In genomic region chr10:47482367-47482766, GRCh38 we compare ENCODE assay signal across 12 cellular contexts. TPM values are rescaled to one million over a fixed set of nuclear protein-coding genes. Genes with fewer than 3 reads are reported as not detected.
"Had no signal": no experiment of that assay in that cellular context is flagged by ENCODE, and none has a peak within 500 bp of the region (broad histone marks: within the 10 kb centered on the region; RNA-seq: fewer than 3 reads in every experiment).

No MANE protein-coding gene starts in this region.

RNA-seq across cellular contexts. Expression of gene ANXA8, which starts 1.5 kb away (rescaled TPM):
- total RNA-seq: activated CD4-positive, alpha-beta T cell treated with anti-CD3 and anti-CD28 coated beads, Interleukin-2, amount 10 ng/mL, durations not matched to agents 24 days and 14 days; activated CD8-positive, alpha-beta memory T cell treated with anti-CD3 and anti-CD28 coated beads for 36 hours; activated CD8-positive, alpha-beta T cell treated with anti-CD3 and anti-CD28 coated beads for 36 hours; activated naive CD8-positive, alpha-beta T cell treated with anti-CD3 and anti-CD28 coated beads for 36 hours; activated T-cell treated with anti-CD3 and anti-CD28 coated beads, Interleukin-2, amount 50 U/mL, for 72 hours; activated T-helper 17 cell treated with anti-CD3 and anti-CD28 coated beads, Interleukin-2, amount 50 U/mL, for 72 hours; ascending aorta; Peyer's patch had no signal
- polyA plus RNA-seq: IgD-negative memory B cell had no signal

RNA-seq across cellular contexts. Expression of gene FAM25G, which starts 9.1 kb away (rescaled TPM):
- total RNA-seq: activated CD4-positive, alpha-beta T cell treated with anti-CD3 and anti-CD28 coated beads, Interleukin-2, amount 10 ng/mL, durations not matched to agents 24 days and 14 days; activated CD8-positive, alpha-beta memory T cell treated with anti-CD3 and anti-CD28 coated beads for 36 hours; activated CD8-positive, alpha-beta T cell treated with anti-CD3 and anti-CD28 coated beads for 36 hours; activated naive CD8-positive, alpha-beta T cell treated with anti-CD3 and anti-CD28 coated beads for 36 hours; activated T-cell treated with anti-CD3 and anti-CD28 coated beads, Interleukin-2, amount 50 U/mL, for 72 hours; activated T-helper 17 cell treated with anti-CD3 and anti-CD28 coated beads, Interleukin-2, amount 50 U/mL, for 72 hours; ascending aorta; cardiac muscle cell; Peyer's patch; SJSA1 had no signal
- polyA plus RNA-seq: cardiac muscle cell, IgD-negative memory B cell, SK-N-SH had no signal
